Comparison of ENCODE assay signal across 17 cellular contexts in genomic region chr19:39937792-39938191, GRCh38. TPM values are rescaled to one million over a fixed set of nuclear protein-coding genes. Genes with fewer than 3 reads are reported as not detected.
A peak's percentile ranks its signal among the peaks of the same experiment; 100 is the strongest.
DNase-seq lines count a peak whose midpoint lies in the region; ATAC-seq, FAIRE-seq and TF ChIP-seq lines count a peak whose summit lies in the region.
"Had no signal": no experiment of that assay in that cellular context is flagged by ENCODE, and none has a peak within 500 bp of the region (broad histone marks: within the 10 kb centered on the region; RNA-seq: fewer than 3 reads in every experiment).

No MANE protein-coding gene starts in this region.

- no peak overlapping the region for H2BK15ac ChIP-seq in mesenchymal stem cell (ENCODE audit: low read depth, poor library complexity, severe bottlenecking)

- H3K4ac ChIP-seq in mesenchymal stem cell (ENCODE audit: low read depth in 1 of 2, low read length in 2 of 2): no peak overlapping the region

- no peak overlapping the region for H4K91ac ChIP-seq in mesenchymal stem cell (ENCODE audit: low read length)

- H2BK5ac ChIP-seq in mesenchymal stem cell (ENCODE audit: low read depth, low read length, poor library complexity, severe bottlenecking): no peak overlapping the region

- H3K9me3 Mint-ChIP-seq in activated CD8-positive, alpha-beta T cell treated with anti-CD3 and anti-CD28 coated beads, Interleukin-2, amount 10 ng/mL, durations not matched to agents 7 days and 5 days (ENCODE audit: insufficient read depth): peaks cover 19% of the 10 kb centered on the region
- peaks cover 4 to 14% (median 9%) of the 10 kb centered on the region in 7 donors for H3K9me3 Mint-ChIP-seq in naive B cell
- H3K9me3 Mint-ChIP-seq in GM23338: no peaks in the 10 kb centered on the region; the same call in 2 of the 3 replicates
- H3K9me3 Mint-ChIP-seq: endodermal cell had no signal

- H3K4me3 ChIP-seq in mesenchymal stem cell (ENCODE audit: insufficient read depth in 1 of 2, low read depth in 1 of 2, low read length in 2 of 2) (no peak overlapping the region), GM23338 (no peak overlapping the region)
- H3K4me3 ChIP-seq: cardiac muscle cell, hepatocyte, Peyer's patch, testis had no signal

- H3K27ac Mint-ChIP-seq in activated CD8-positive, alpha-beta T cell treated with anti-CD3 and anti-CD28 coated beads, Interleukin-2, amount 10 ng/mL, durations not matched to agents 7 days and 5 days: peak overlapping the region; percentile 73
- peak overlapping the region in 3 of 6 donors; percentile 42 to 78 (median 54) for H3K27ac Mint-ChIP-seq in naive B cell
- H3K27ac Mint-ChIP-seq in GM23338: no peak overlapping the region
- H3K27ac Mint-ChIP-seq: endodermal cell, mesothelial cell of epicardium had no signal

- no peak for TF ChIP-seq CTCF in GM23338 (conservative IDR thresholded peaks at IDR 0.05; ENCODE audit: low read depth in 2 of 2)

- no peak overlapping the region for H3K14ac ChIP-seq in mesenchymal stem cell (ENCODE audit: low read length in 2 of 2)

- no peak overlapping the region for H2AK5ac ChIP-seq in mesenchymal stem cell (ENCODE audit: low read length, severe bottlenecking)

- no peak overlapping the region for H4K8ac ChIP-seq in mesenchymal stem cell (ENCODE audit: low read length)

- H3K4me1 Mint-ChIP-seq in activated CD8-positive, alpha-beta T cell treated with anti-CD3 and anti-CD28 coated beads, Interleukin-2, amount 10 ng/mL, durations not matched to agents 7 days and 5 days (ENCODE audit: low read depth): peaks cover 76% of the 10 kb centered on the region
- H3K4me1 Mint-ChIP-seq in naive B cell: peaks cover 62 to 84% (median 75%) of the 10 kb centered on the region in 3 donors
- H3K4me1 Mint-ChIP-seq in GM23338: peaks cover 12% of the 10 kb centered on the region

- peak; percentile 65 for DNase-seq in CD1c-positive myeloid dendritic cell (ENCODE audit: extremely low spot score)
- DNase-seq in GM19239 (ENCODE audit: insufficient read length, low spot score): no peak
- DNase-seq in activated CD8-positive, alpha-beta T cell treated with anti-CD3 and anti-CD28 coated beads, Interleukin-2, amount 10 ng/mL, durations not matched to agents 7 days and 5 days: no peak
- DNase-seq in naive B cell: no peak
- no peak for DNase-seq in mesenchymal stem cell
- DNase-seq in GM23338 (ENCODE audit: low spot score): no peak
- no peak for DNase-seq in HuH-7 (ENCODE audit: low spot score)
- DNase-seq: activated CD4-positive, CD25-positive, alpha-beta regulatory T cell; kidney glomerular epithelial cell; MM.1S; Peyer's patch; SW 1271; testis had no signal

- no peak for ATAC-seq in activated CD8-positive, alpha-beta T cell treated with anti-CD3 and anti-CD28 coated beads, Interleukin-2, amount 10 ng/mL, durations not matched to agents 7 days and 5 days
- no peak for ATAC-seq in naive B cell (ENCODE audit: low read depth in 2 of 2)
- ATAC-seq in GM23338: no peak

- H3K27me3 ChIP-seq in mesenchymal stem cell (ENCODE audit: control insufficient read depth in 1 of 2, insufficient read depth in 1 of 2, low read length in 2 of 2) (peaks cover 0 to 6% of the 10 kb centered on the region in 2 experiments), GM23338 (ENCODE audit: insufficient read depth) (no peaks in the 10 kb centered on the region)
- H3K27me3 ChIP-seq: hepatocyte, Peyer's patch, testis had no signal

- H3K9me2 ChIP-seq in GM23338 (ENCODE audit: insufficient read depth): no peaks in the 10 kb centered on the region

- no peak overlapping the region for H3K23ac ChIP-seq in mesenchymal stem cell (ENCODE audit: low read length in 2 of 2)

- H3K4me2 ChIP-seq in mesenchymal stem cell (ENCODE audit: low read length, poor library complexity, severe bottlenecking) (no peak overlapping the region), GM23338 (no peak overlapping the region)
- H3K4me2 ChIP-seq: hepatocyte had no signal

- peaks cover 3% of the 10 kb centered on the region for H3K4me1 ChIP-seq in mesenchymal stem cell (ENCODE audit: control insufficient read depth, insufficient read depth, low read depth, low read length)
- no peaks in the 10 kb centered on the region for H3K4me1 ChIP-seq in GM23338 (ENCODE audit: insufficient read depth)

- H3K36me3 ChIP-seq in mesenchymal stem cell (ENCODE audit: control insufficient read depth in 1 of 2, insufficient read depth in 2 of 2, low read depth in 1 of 2, low read length in 2 of 2) (no peaks in the 10 kb centered on the region), GM23338 (ENCODE audit: insufficient read depth) (no peaks in the 10 kb centered on the region)
- H3K36me3 ChIP-seq: cardiac muscle cell, Peyer's patch had no signal

- no peaks in the 10 kb centered on the region for H3F3A ChIP-seq in GM23338 (replicated peaks; ENCODE audit: low read depth)

- H3K9me3 ChIP-seq in mesenchymal stem cell (ENCODE audit: control insufficient read depth, low read length): peaks cover 7% of the 10 kb centered on the region
- H3K9me3 ChIP-seq: Peyer's patch, testis had no signal

- H3K79me1 ChIP-seq in mesenchymal stem cell (replicated peaks; ENCODE audit: low read length, poor library complexity, severe bottlenecking): no peaks in the 10 kb centered on the region

- no peaks in the 10 kb centered on the region for H4K20me1 ChIP-seq in GM23338 (replicated peaks; ENCODE audit: insufficient read depth)

- H3K4me3 Mint-ChIP-seq in activated CD8-positive, alpha-beta T cell treated with anti-CD3 and anti-CD28 coated beads, Interleukin-2, amount 10 ng/mL, durations not matched to agents 7 days and 5 days: no peak overlapping the region
- peak overlapping the region in 7 of 8 donors; percentile 20 to 77 (median 59) for H3K4me3 Mint-ChIP-seq in naive B cell
- H3K4me3 Mint-ChIP-seq in GM23338: no peak overlapping the region
- H3K4me3 Mint-ChIP-seq: endodermal cell, mesothelial cell of epicardium had no signal

- peaks cover 30% of the 10 kb centered on the region for H3K36me3 Mint-ChIP-seq in activated CD8-positive, alpha-beta T cell treated with anti-CD3 and anti-CD28 coated beads, Interleukin-2, amount 10 ng/mL, durations not matched to agents 7 days and 5 days (ENCODE audit: low read depth)
- peaks cover 0 to 8% of the 10 kb centered on the region in 2 donors for H3K36me3 Mint-ChIP-seq in naive B cell
- H3K36me3 Mint-ChIP-seq in GM23338 (ENCODE audit: low read depth): no peaks in the 10 kb centered on the region

- no peak overlapping the region for H2AFZ ChIP-seq in mesenchymal stem cell (ENCODE audit: low read depth, low read length)
- H2AFZ ChIP-seq in GM23338: no peak overlapping the region
- H2AFZ ChIP-seq: hepatocyte had no signal

- no peak overlapping the region for H2BK120ac ChIP-seq in mesenchymal stem cell (ENCODE audit: low read depth, low read length)

- H3K9ac ChIP-seq in mesenchymal stem cell (ENCODE audit: low read length): no peak overlapping the region

- WGBS in mesenchymal stem cell: 50% methylated on average over 1 of the region's 1 CpG

- no peak overlapping the region for H3K18ac ChIP-seq in mesenchymal stem cell (ENCODE audit: low read depth in 1 of 2, low read length in 2 of 2)

- H2BK12ac ChIP-seq in mesenchymal stem cell (ENCODE audit: low read length in 2 of 2): no peak overlapping the region

- H3K27me3 Mint-ChIP-seq in activated CD8-positive, alpha-beta T cell treated with anti-CD3 and anti-CD28 coated beads, Interleukin-2, amount 10 ng/mL, durations not matched to agents 7 days and 5 days (ENCODE audit: low read depth): no peaks in the 10 kb centered on the region
- H3K27me3 Mint-ChIP-seq in naive B cell (peaks cover 0 to 4% (median 0%) of the 10 kb centered on the region in 3 donors), GM23338 (ENCODE audit: insufficient read depth, low read depth, poor library complexity) (peaks cover 2% of the 10 kb centered on the region)

- peak; percentile 23 for FAIRE-seq in GM19239 (lab: Jason Lieb, UNC)

- CTCF ChIA-PET in activated CD8-positive, alpha-beta T cell treated with anti-CD3 and anti-CD28 coated beads, Interleukin-2, amount 10 ng/mL, durations not matched to agents 7 days and 5 days (lab: Charles Lee): interaction anchor here (1.1 to 4.9 kb wide), 3 partner anchors 15 to 32 kb away, joined by 3 to 61 read pairs (median 4); partner anchors contain the start of gene PSMC4

- POLR2A ChIA-PET in activated CD8-positive, alpha-beta T cell treated with anti-CD3 and anti-CD28 coated beads, Interleukin-2, amount 10 ng/mL, durations not matched to agents 7 days and 5 days (lab: Charles Lee): interaction anchor here (4.7 kb wide), 1 partner anchor 32 kb away, joined by 29 read pairs; the partner anchor contains the start of gene PSMC4

- H3K79me2 ChIP-seq in GM23338 (replicated peaks; ENCODE audit: insufficient read depth): no peaks in the 10 kb centered on the region
- H3K79me2 ChIP-seq: hepatocyte had no signal

- H3K27ac ChIP-seq in mesenchymal stem cell (ENCODE audit: low read length, poor library complexity, severe bottlenecking) (no peak overlapping the region), GM23338 (ENCODE audit: low read depth) (no peak overlapping the region)
- H3K27ac ChIP-seq: cardiac muscle cell, hepatocyte, testis had no signal

TF ChIP-seq in GM23338, 12 proteins besides CTCF, POLR2A, EP300 and RAD21 (continues in another document):
- TF ChIP-seq ZNF114 (CRISPR knock-in tag; IDR thresholded peaks at IDR 0.05): no peak
- TF ChIP-seq STAT1 (IDR thresholded peaks at IDR 0.05; ENCODE audit: unreplicated experiment): no peak

RNA-seq across cellular contexts. Expression of gene FCGBP, which starts 3.4 kb away (rescaled TPM):
- 1 to 10 TPM; 5.8 to 6.2 TPM for total RNA-seq in activated CD8-positive, alpha-beta T cell treated with anti-CD3 and anti-CD28 coated beads, Interleukin-2, amount 10 ng/mL, durations not matched to agents 7 days and 5 days
- polyA plus RNA-seq in naive B cell (ENCODE audit: low read depth in 6 of 6): 1 to 10 TPM in 1 of 6 donors, under 1 TPM in 5; 0.15 to 1.7 (median 0.76) TPM
- polyA plus RNA-seq in mesenchymal stem cell (2013, experiment 1 of 2): 0.03 TPM
- polyA plus RNA-seq in mesenchymal stem cell (2013, experiment 2 of 2): 0.01 TPM
- total RNA-seq in GM23338 (2014; rRNA removed; shearing (Covaris generic)): 3.0 and 3.6 TPM in 2 replicates
- polyA plus RNA-seq in GM23338 (2016; fragmentation: Nextera tagmentation; extraction: Ambion mirVana): 0.28 and 0.44 TPM in 2 replicates
- polyA plus RNA-seq: cardiac muscle cell had no signal

RNA-seq across cellular contexts. Expression of gene PSMC4, which starts 33.2 kb away (rescaled TPM):
- total RNA-seq in activated CD8-positive, alpha-beta T cell treated with anti-CD3 and anti-CD28 coated beads, Interleukin-2, amount 10 ng/mL, durations not matched to agents 7 days and 5 days: 100 to 1,000 TPM; 120 to 121 TPM
- polyA plus RNA-seq in naive B cell (ENCODE audit: low read depth in 6 of 6) (10 to 100 TPM; 78.2 to 94.5 (median 89.9) TPM), GM23338 (2016; fragmentation: Nextera tagmentation; extraction: Ambion mirVana) (135 and 139 TPM in 2 replicates)
- 75.6 TPM for polyA plus RNA-seq in mesenchymal stem cell (2013, experiment 1 of 2)
- polyA plus RNA-seq in mesenchymal stem cell (2013, experiment 2 of 2): 75.9 TPM
- total RNA-seq in GM23338 (2014; rRNA removed; shearing (Covaris generic)): 147 and 161 TPM in 2 replicates

RNA-seq across cellular contexts. Expression of gene ZNF546, which starts 59.1 kb away (rescaled TPM):
- 1 to 10 TPM; 4.9 to 5.2 TPM for total RNA-seq in activated CD8-positive, alpha-beta T cell treated with anti-CD3 and anti-CD28 coated beads, Interleukin-2, amount 10 ng/mL, durations not matched to agents 7 days and 5 days
- polyA plus RNA-seq in naive B cell (ENCODE audit: low read depth in 6 of 6): 1 to 10 TPM in 5 of 6 donors, not detected in 1; 4.1 to 8.5 (median 7.3) TPM
- polyA plus RNA-seq in mesenchymal stem cell (2013, experiment 1 of 2): 0.64 TPM
- 0.45 TPM for polyA plus RNA-seq in mesenchymal stem cell (2013, experiment 2 of 2)
- total RNA-seq in GM23338 (2014; rRNA removed; shearing (Covaris generic)): 0.38 and 0.62 TPM in 2 replicates
- 0.47 and 0.95 TPM in 2 replicates for polyA plus RNA-seq in GM23338 (2016; fragmentation: Nextera tagmentation; extraction: Ambion mirVana)

Comparison
In these comparisons a context has a peak if more than half of its experiments do, and no peak if none do; other contexts are left out.
1. H3K4me3 Mint-ChIP-seq: peak in naive B cell (7 of 8); none in activated CD8-positive, alpha-beta T cell treated with anti-CD3 and anti-CD28 coated beads, Interleukin-2, amount 10 ng/mL, durations not matched to agents 7 days and 5 days (single experiment) and GM23338 (single experiment).